In the genomic region with DNA sequence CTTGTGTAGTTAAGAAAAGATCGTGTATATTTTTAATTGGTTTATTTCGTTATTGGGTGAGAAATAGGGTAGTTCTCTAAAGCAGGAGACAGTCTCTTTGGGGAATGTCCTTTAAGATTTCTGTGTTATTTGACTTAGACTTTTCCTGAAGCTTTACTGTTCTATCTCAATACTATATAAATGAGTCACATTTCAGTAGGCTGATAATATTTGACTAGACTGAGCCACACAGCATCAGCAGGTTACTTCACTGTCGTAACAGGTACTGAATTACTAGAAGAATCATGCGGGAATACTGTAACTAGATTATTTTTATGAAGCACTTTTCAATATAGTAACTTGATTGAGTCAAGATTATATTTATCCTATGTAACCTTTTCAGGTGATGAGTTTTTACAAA, we compare ENCODE assay signal across 7 cellular contexts. TPM values are rescaled to one million over a fixed set of nuclear protein-coding genes. Genes with fewer than 3 reads are reported as not detected.
DNase-seq lines count a peak whose midpoint lies in the region; TF ChIP-seq lines count a peak whose summit lies in the region.

No MANE protein-coding gene starts in this region.

- no peak overlapping the region for H3K27ac ChIP-seq in GM23248
- peak overlapping the region in 1 of 4 donors; percentile 91 for H3K27ac ChIP-seq in Peyer's patch
- no peak overlapping the region for H3K27ac ChIP-seq in spleen

- no peak for TF ChIP-seq CTCF in Peyer's patch (IDR thresholded peaks at IDR 0.05)
- no peak for TF ChIP-seq CTCF in fibroblast of pulmonary artery (IDR thresholded peaks at IDR 0.05; ENCODE audit: low read length, missing control alignments)
- TF ChIP-seq CTCF in spleen (IDR thresholded peaks at IDR 0.05 in 8 of 11, conservative IDR thresholded peaks at IDR 0.05 in 3 of 11) = no peak

- intact Hi-C loops in spleen (cut with DNase I; ENCODE audit: low total_unique reads) = no loop called here

- TF ChIP-seq POLR2A in Peyer's patch (IDR thresholded peaks at IDR 0.05) (peak in 1 of 2 donors; percentile 28), spleen (IDR thresholded peaks at IDR 0.05) (no peak)

- H3K4me1 ChIP-seq in GM23248 (ENCODE audit: insufficient read depth) (peaks cover 19% of the 10 kb centered on the region), Peyer's patch (peaks cover 0 to 36% (median 4%) of the 10 kb centered on the region in 4 donors), spleen (peaks cover 12 to 67% (median 51%) of the 10 kb centered on the region in 6 donors)

- DNase-seq in GM23248 (peak; percentile 33), Peyer's patch (no peak), fibroblast of pulmonary artery (ENCODE audit: low read depth) (no peak), skeletal muscle cell (ENCODE audit: low read depth) (no peak), NCI-H187 treated with DMSO at 0.1 percent for 48 hours (lab: John Stamatoyannopoulos, UW) (no peak), NCI-H1092 treated with DMSO at 0.1 percent for 48 hours (lab: John Stamatoyannopoulos, UW) (no peak), spleen (no peak)

- in situ Hi-C loops in GM23248 (cut with MboI) = no loop called here

- no peaks in the 10 kb centered on the region for H3K27me3 ChIP-seq in GM23248 (replicated peaks; ENCODE audit: insufficient read depth)
- H3K27me3 ChIP-seq in Peyer's patch = no peaks in the 10 kb centered on the region
- H3K27me3 ChIP-seq in spleen (replicated peaks in 1 of 7) = no peaks in the 10 kb centered on the region

- H3K9me3 ChIP-seq in GM23248 (ENCODE audit: low read depth) = no peaks in the 10 kb centered on the region
- no peaks in the 10 kb centered on the region for H3K9me3 ChIP-seq in Peyer's patch
- no peaks in the 10 kb centered on the region for H3K9me3 ChIP-seq in spleen

- H3F3A ChIP-seq in GM23248 (ENCODE audit: insufficient read depth) = 0 out of 2 replicates have a peak, but pooled peaks cover 6% of the 10 kb centered on the region

- peak overlapping the region; percentile 94 for H3K4me3 ChIP-seq in GM23248
- peak overlapping the region in 3 of 4 donors; percentile 68 to 93 (median 78) for H3K4me3 ChIP-seq in Peyer's patch
- peak overlapping the region; percentile 86 for H3K4me3 ChIP-seq in fibroblast of pulmonary artery (replicated peaks; ENCODE audit: low read depth, low read length)
- H3K4me3 ChIP-seq in skeletal muscle cell (ENCODE audit: low read depth, low read length) = peak overlapping the region; percentile 92
- H3K4me3 ChIP-seq in spleen = peak overlapping the region in 3 of 8 donors; percentile 84 to 94 (median 93)

- no peaks in the 10 kb centered on the region for H3K36me3 ChIP-seq in GM23248 (ENCODE audit: low read depth)
- no peaks in the 10 kb centered on the region for H3K36me3 ChIP-seq in Peyer's patch
- H3K36me3 ChIP-seq in spleen = no peaks in the 10 kb centered on the region

- no peaks in the 10 kb centered on the region for H3K9me2 ChIP-seq in GM23248 (ENCODE audit: insufficient read depth)

- peak overlapping the region; percentile 99; the same call in 1 of the 2 replicates for H2AFZ ChIP-seq in GM23248

- H3K79me2 ChIP-seq in GM23248 (ENCODE audit: insufficient read depth) = peaks cover 62% of the 10 kb centered on the region

- H4K20me1 ChIP-seq in GM23248 (ENCODE audit: insufficient read depth) = peaks cover 4% of the 10 kb centered on the region; the same call in 1 of the 2 replicates

- peak overlapping the region; percentile 86 for H3K9ac ChIP-seq in GM23248

- H3K4me2 ChIP-seq in GM23248 (ENCODE audit: unreplicated experiment) = peak overlapping the region; percentile 100

- 50 to 52% methylated on average over 4 of the region's 4 CpGs for WGBS in GM23248 (ENCODE audit: low coverage in 1 of 2, low lambda C conversion rate in 2 of 2, missing lambda C conversion rate in 2 of 2), 2 experiments
- 58 to 68% (median 61%) methylated on average over 4 of the region's 4 CpGs for WGBS in spleen, 5 donors

RNA-seq across cellular contexts. Expression of a gene that starts 1.4 kb away (rescaled TPM):
- 13.7 and 18.4 TPM in 2 replicates for total RNA-seq in GM23248 (2014; rRNA removed; shearing (Covaris generic))
- 18.0 and 20.1 TPM in 2 replicates for polyA plus RNA-seq in GM23248 (2016; fragmentation: Nextera tagmentation; extraction: Ambion mirVana)
- total RNA-seq in Peyer's patch = 10 to 100 TPM; 23.1 to 48.9 (median 42.1) TPM
- total RNA-seq in spleen = 10 to 100 TPM; 16.8 to 28.2 (median 23.8) TPM
- polyA plus RNA-seq in spleen = 10 to 100 TPM; 12.0 to 12.6 (median 12.6) TPM
